ENCODE assay signal across 14 cellular contexts in genomic region chr6:158808442-158808833, GRCh38. TPM values are rescaled to one million over a fixed set of nuclear protein-coding genes. Genes with fewer than 3 reads are reported as not detected.
DNase-seq lines count a peak whose midpoint lies in the region; ATAC-seq and TF ChIP-seq lines count a peak whose summit lies in the region.
"Had no signal": no experiment of that assay in that cellular context is flagged by ENCODE, and none has a peak within 500 bp of the region (broad histone marks: within the 10 kb centered on the region; RNA-seq: fewer than 3 reads in every experiment).

No MANE protein-coding gene starts in this region.

- H3K27me3 ChIP-seq in stomach, result no peaks in the 10 kb centered on the region
- H3K27me3 ChIP-seq: breast epithelium, neutrophil had no signal

- TF ChIP-seq CTCF in epithelial cell of esophagus (IDR thresholded peaks at IDR 0.05; ENCODE audit: insufficient read depth, low read depth, low read length, missing control alignments) (peak; percentile 32), stomach (IDR thresholded peaks at IDR 0.05) (no peak)

- TF ChIP-seq POLR2A in stomach (IDR thresholded peaks at IDR 0.05) (no peak), erythroblast (IDR thresholded peaks at IDR 0.05; ENCODE audit: low read length) (no peak)

- intact Hi-C loops in stomach (cut with DNase I; ENCODE audit: low total_unique reads), result no loop called here
- intact Hi-C loops in posterior cingulate gyrus (cut with DNase I), result no loop called here

- H3K4me3 Mint-ChIP-seq in activated naive CD4-positive, alpha-beta T cell treated with anti-CD3 and anti-CD28 coated beads, Interleukin-2, amount 50 U/mL, for 24 hours, result peak overlapping the region; percentile 23
- H3K4me3 Mint-ChIP-seq: HFFc6 had no signal

- peaks cover 50% of the 10 kb centered on the region for H3K36me3 Mint-ChIP-seq in activated naive CD4-positive, alpha-beta T cell treated with anti-CD3 and anti-CD28 coated beads, Interleukin-2, amount 50 U/mL, for 24 hours

- no peak for DNase-seq in activated naive CD4-positive, alpha-beta T cell treated with Interleukin-2 at 50 U/mL for 16 hours
- DNase-seq in NCI-H69 (lab: John Stamatoyannopoulos, UW) (peak; percentile 11), epithelial cell of esophagus (ENCODE audit: low read depth) (peak; percentile 65), stomach (peak; percentile 34), posterior cingulate gyrus (no peak), erythroblast (lab: John Stamatoyannopoulos, UW) (no peak)
- DNase-seq: HFFc6; MV-4-11; NCI-H774; stimulated activated CD4-positive, alpha-beta T cell treated with anti-CD3 and anti-CD28 coated beads, Interleukin-1b, Interleukin-23, amount 100 ng/mL, for 48 hours had no signal

- no peak for TF ChIP-seq EP300 in stomach (IDR thresholded peaks at IDR 0.05)

- H3K9me3 Mint-ChIP-seq in activated naive CD4-positive, alpha-beta T cell treated with anti-CD3 and anti-CD28 coated beads, Interleukin-2, amount 50 U/mL, for 24 hours, result no peaks in the 10 kb centered on the region
- H3K9me3 Mint-ChIP-seq: HFFc6 had no signal

- H3K27ac Mint-ChIP-seq in activated naive CD4-positive, alpha-beta T cell treated with anti-CD3 and anti-CD28 coated beads, Interleukin-2, amount 50 U/mL, for 24 hours, result peak overlapping the region; percentile 68

- H3K27ac ChIP-seq in stomach, result peak overlapping the region in 4 of 5 donors; percentile 32 to 60 (median 49)
- H3K27ac ChIP-seq: neutrophil had no signal

- 34 to 66% (median 45%) methylated on average over 6 of the region's 6 CpGs for WGBS in stomach, 5 donors

- H3K36me3 ChIP-seq in stomach, result peaks cover 0 to 28% (median 13%) of the 10 kb centered on the region in 4 donors
- H3K36me3 ChIP-seq: breast epithelium had no signal

- peaks cover 35 to 96% (median 72%) of the 10 kb centered on the region in 4 donors for H3K4me1 ChIP-seq in stomach
- H3K4me1 ChIP-seq: breast epithelium had no signal

- peaks cover 98% of the 10 kb centered on the region for H3K4me1 Mint-ChIP-seq in activated naive CD4-positive, alpha-beta T cell treated with anti-CD3 and anti-CD28 coated beads, Interleukin-2, amount 50 U/mL, for 24 hours

- H3K27me3 Mint-ChIP-seq in activated naive CD4-positive, alpha-beta T cell treated with anti-CD3 and anti-CD28 coated beads, Interleukin-2, amount 50 U/mL, for 24 hours, result no peaks in the 10 kb centered on the region

- H3K4me3 ChIP-seq in epithelial cell of esophagus (ENCODE audit: low read length) (no peak overlapping the region), stomach (no peak overlapping the region)
- H3K4me3 ChIP-seq: breast epithelium had no signal

- H3K9me3 ChIP-seq in stomach, result no peaks in the 10 kb centered on the region
- H3K9me3 ChIP-seq: breast epithelium, neutrophil had no signal

- ATAC-seq in GM19452 (IDR thresholded peaks at IDR 0.05; ENCODE audit: unreplicated experiment), result no peak

RNA-seq across cellular contexts. Expression of gene EZR, which starts 10.7 kb away (rescaled TPM):
- 100 to 1,000 TPM in 3 of 5 donors, 10 to 100 TPM in 2; 69.5 to 317 (median 295) TPM for total RNA-seq in stomach
- 100 to 1,000 TPM; 121 to 231 (median 205) TPM for polyA plus RNA-seq in stomach

Comparison
In these comparisons a context has a peak if more than half of its experiments do, and no peak if none do; other contexts are left out.
1. DNase-seq: peak in NCI-H69 (single experiment), epithelial cell of esophagus (single experiment) and stomach (single experiment); none in activated naive CD4-positive, alpha-beta T cell treated with Interleukin-2 at 50 U/mL for 16 hours (single experiment), posterior cingulate gyrus (0 of 10) and erythroblast (0 of 2).